In the genomic region with DNA sequence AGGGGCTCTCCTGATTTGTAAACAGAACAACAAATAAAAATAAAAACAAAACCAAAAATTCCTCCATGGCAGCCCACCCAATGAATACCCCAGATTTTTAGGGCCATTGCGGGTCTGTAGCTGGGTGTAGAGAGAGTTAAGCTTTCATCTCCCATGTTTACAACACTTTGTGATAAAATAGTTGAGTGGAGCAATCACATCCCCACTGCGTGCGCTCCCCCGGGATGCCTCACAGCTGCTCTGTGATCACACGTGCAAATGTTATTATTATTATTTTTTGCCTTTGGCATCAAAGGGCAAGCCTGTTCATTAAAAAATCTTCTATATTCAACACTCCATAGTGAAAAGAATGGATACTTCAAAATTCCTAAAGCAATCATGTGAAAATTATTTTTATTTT, we compare ENCODE assay signal across 17 cellular contexts.
DNase-seq lines count a peak whose midpoint lies in the region; ATAC-seq and TF ChIP-seq lines count a peak whose summit lies in the region.
"Had no signal": no experiment of that assay in that cellular context is flagged by ENCODE, and none has a peak within 500 bp of the region (broad histone marks: within the 10 kb centered on the region; RNA-seq: fewer than 3 reads in every experiment).

No MANE protein-coding gene starts in this region.

- TF ChIP-seq POLR2A in ovary (IDR thresholded peaks at IDR 0.05) (no peak), transverse colon (IDR thresholded peaks at IDR 0.05) (no peak)

- intact Hi-C loops in Right ventricle myocardium superior (cut with DNase I) = no loop called here
- intact Hi-C loops in ovary (cut with DNase I) = loop anchor here in 1 of 4 donors (10.0 kb wide), 1 partner anchor 90 kb away; no protein-coding TSS in a partner anchor
- intact Hi-C loops in transverse colon (cut with DNase I; ENCODE audit: low total_unique reads) = no loop called here

- H3K36me3 ChIP-seq in ovary (no peaks in the 10 kb centered on the region), transverse colon (no peaks in the 10 kb centered on the region), BE2C (no peaks in the 10 kb centered on the region)
- H3K36me3 ChIP-seq: cardiac muscle cell, prostate gland had no signal

- H3K4me1 ChIP-seq in ovary (ENCODE audit: insufficient read depth) = peaks cover 12% of the 10 kb centered on the region
- no peaks in the 10 kb centered on the region for H3K4me1 ChIP-seq in transverse colon
- no peaks in the 10 kb centered on the region for H3K4me1 ChIP-seq in BE2C
- H3K4me1 ChIP-seq: Caco-2, prostate gland had no signal

- H3K4me3 ChIP-seq in ovary (no peak overlapping the region), transverse colon (no peak overlapping the region), BE2C (ENCODE audit: low read depth, low read length) (no peak overlapping the region)
- H3K4me3 ChIP-seq: cardiac muscle cell, prostate gland, testis had no signal

- peak; percentile 69 for ATAC-seq in Right ventricle myocardium superior (ENCODE audit: poor library complexity)
- no peak for ATAC-seq in HG02870 (IDR thresholded peaks at IDR 0.05; ENCODE audit: unreplicated experiment)

- H3K9me3 ChIP-seq in ovary (no peaks in the 10 kb centered on the region), transverse colon (no peaks in the 10 kb centered on the region), BE2C (no peaks in the 10 kb centered on the region)
- H3K9me3 ChIP-seq: Caco-2, prostate gland, testis had no signal

- H3K27ac ChIP-seq in caudate nucleus (ENCODE audit: low read depth, low read length) = peak overlapping the region; percentile 63
- H3K27ac ChIP-seq in ovary = peak overlapping the region; percentile 47 to 74
- peak overlapping the region in 3 of 4 donors; percentile 31 to 67 (median 48) for H3K27ac ChIP-seq in transverse colon
- H3K27ac ChIP-seq: cardiac muscle cell, RWPE1 had no signal

- H3K27me3 ChIP-seq in ovary (no peaks in the 10 kb centered on the region), transverse colon (no peaks in the 10 kb centered on the region), BE2C (no peaks in the 10 kb centered on the region)
- H3K27me3 ChIP-seq: cardiac muscle cell, testis had no signal

- no peak for TF ChIP-seq EP300 in ovary (IDR thresholded peaks at IDR 0.05)
- no peak for TF ChIP-seq EP300 in transverse colon (IDR thresholded peaks at IDR 0.05; ENCODE audit: low read depth)

- in situ Hi-C loops in transverse colon (cut with MboI; ENCODE audit: low pct_ligation_motif_present in 1 of 4, low pct_unique_long_range_greater_than_20kb in 1 of 4, low sequenced_read_pairs in 3 of 4) = loop anchor here in 1 of 4 donors (25.0 kb wide), 1 partner anchor 648 kb away; no protein-coding TSS in a partner anchor

- DNase-seq in caudate nucleus (lab: John Stamatoyannopoulos, UW) (no peak), Right ventricle myocardium superior (peak; percentile 67), ovary (peak in 3 of 5 donors; percentile 56 to 68 (median 58)), transverse colon (no peak), mesenteric fat pad (ENCODE audit: low spot score) (no peak), BE2C (no peak)
- DNase-seq: activated CD4-positive, alpha-beta T cell treated with anti-CD3 and anti-CD28 coated beads for 4 hours; Caco-2; effector memory CD4-positive, alpha-beta T cell; NCI-H2029 treated with DMSO at 0.1 percent for 48 hours; NCI-H446 treated with DMSO at 0.1 percent for 48 hours; SW 1271 had no signal

- TF ChIP-seq CTCF in ovary (IDR thresholded peaks at IDR 0.05) = no peak
- TF ChIP-seq CTCF in transverse colon (IDR thresholded peaks at IDR 0.05) = no peak
- TF ChIP-seq CTCF in BE2C (IDR thresholded peaks at IDR 0.05; ENCODE audit: low read depth, low read length) = no peak

- 9 to 25% (median 20%) methylated on average over 5 of the region's 5 CpGs for WGBS in ovary, 3 donors
- WGBS in transverse colon (ENCODE audit: low coverage in 1 of 2), 2 donors = 84 to 88% methylated on average over 5 of the region's 5 CpGs

Comparison
In these comparisons a context has a peak if more than half of its experiments do, and no peak if none do; other contexts are left out.
1. DNase-seq: peak in Right ventricle myocardium superior (single experiment) and ovary (3 of 5); none in caudate nucleus (0 of 61), transverse colon (single experiment), mesenteric fat pad (single experiment) and BE2C (single experiment).
2. Peak in every context shown above with its lines, with median percentiles within 50 percentile points of each other: H3K27ac ChIP-seq.